8 cellular contexts compared by ENCODE assay signal in genomic region chr2:200864206-200864976, GRCh38. TPM values are rescaled to one million over a fixed set of nuclear protein-coding genes. Genes with fewer than 3 reads are reported as not detected.
DNase-seq lines count a peak whose midpoint lies in the region; ATAC-seq and TF ChIP-seq lines count a peak whose summit lies in the region.

TSS of gene CLK1 (minus strand) at chr2:200864658. CDS start at chr2:200861862, 2,796 bp downstream.

- TF ChIP-seq CTCF in LNCaP clone FGC (IDR thresholded peaks at IDR 0.05; ENCODE audit: control insufficient read depth, extremely low read depth, insufficient read depth) = no peak

- CTCF ChIA-PET in naive thymus-derived CD4-positive, alpha-beta T cell (lab: Charles Lee) = interaction anchor here (0.6 to 1.3 kb wide), 5 partner anchors 22 to 368 kb away, joined by 3 to 4 read pairs (median 3); partner anchors contain the start of gene CASP10

- peak within 1 kb of the TSS; percentile 82 for H3K4me3 ChIP-seq in LNCaP clone FGC (ENCODE audit: low read depth, low read length)
- peak within 1 kb of the TSS; percentile 100 for H3K4me3 ChIP-seq in naive thymus-derived CD4-positive, alpha-beta T cell (ENCODE audit: low read length)

- H3K9me3 Mint-ChIP-seq in naive thymus-derived CD4-positive, alpha-beta T cell = peaks cover 0 to 10% (median 0%) of the 10 kb centered on the region in 11 donors
- no peaks in the 10 kb centered on the region for H3K9me3 Mint-ChIP-seq in stimulated activated memory B cell treated with anti-CD40 and anti-IgM and Interleukin-4, amounts not matched to agents 10 μg/mL and 1 μg/mL and 100 μg/mL, for 72 hours

- peak; percentile 89 for ATAC-seq in naive thymus-derived CD4-positive, alpha-beta T cell
- peak; percentile 96 for ATAC-seq in stimulated activated memory B cell treated with anti-CD40 and anti-IgM and Interleukin-4, amounts not matched to agents 10 μg/mL and 1 μg/mL and 100 μg/mL, for 72 hours

- peak within 1 kb of the TSS; percentile 89 to 98 (median 94) for H3K4me3 Mint-ChIP-seq in naive thymus-derived CD4-positive, alpha-beta T cell
- peak within 1 kb of the TSS; percentile 88 for H3K4me3 Mint-ChIP-seq in stimulated activated memory B cell treated with anti-CD40 and anti-IgM and Interleukin-4, amounts not matched to agents 10 μg/mL and 1 μg/mL and 100 μg/mL, for 72 hours

- H3K27me3 Mint-ChIP-seq in naive thymus-derived CD4-positive, alpha-beta T cell = peaks cover 0 to 2% (median 0%) of the 10 kb centered on the region in 5 donors
- no peaks in the 10 kb centered on the region for H3K27me3 Mint-ChIP-seq in stimulated activated memory B cell treated with anti-CD40 and anti-IgM and Interleukin-4, amounts not matched to agents 10 μg/mL and 1 μg/mL and 100 μg/mL, for 72 hours

- peaks cover 3 to 36% (median 16%) of the 10 kb centered on the region in 3 experiments for H3K36me3 ChIP-seq in naive thymus-derived CD4-positive, alpha-beta T cell (ENCODE audit: control insufficient read depth in 2 of 3, insufficient read depth in 3 of 3, low read length in 3 of 3)

- POLR2A ChIA-PET in naive thymus-derived CD4-positive, alpha-beta T cell (lab: Charles Lee) = interaction anchor here (0.6 to 3.2 kb wide), 47 partner anchors 8 to 1513 kb away, joined by 3 to 156 read pairs (median 5); partner anchors contain the start of genes ALS2, BZW1, CASP10 and CASP8

- peaks cover 23 to 26% of the 10 kb centered on the region in 2 donors for H3K4me1 ChIP-seq in naive thymus-derived CD4-positive, alpha-beta T cell (ENCODE audit: control insufficient read depth in 2 of 2, insufficient read depth in 2 of 2, low read length in 2 of 2)

- H3K27ac Mint-ChIP-seq in naive thymus-derived CD4-positive, alpha-beta T cell = peak within 1 kb of the TSS; percentile 99 to 100 (median 100)
- peak within 1 kb of the TSS; percentile 99 for H3K27ac Mint-ChIP-seq in stimulated activated memory B cell treated with anti-CD40 and anti-IgM and Interleukin-4, amounts not matched to agents 10 μg/mL and 1 μg/mL and 100 μg/mL, for 72 hours

- peaks cover 28 to 58% (median 48%) of the 10 kb centered on the region in 7 donors for H3K4me1 Mint-ChIP-seq in naive thymus-derived CD4-positive, alpha-beta T cell
- H3K4me1 Mint-ChIP-seq in stimulated activated memory B cell treated with anti-CD40 and anti-IgM and Interleukin-4, amounts not matched to agents 10 μg/mL and 1 μg/mL and 100 μg/mL, for 72 hours = peaks cover 28% of the 10 kb centered on the region

- DNase-seq in Daoy (ENCODE audit: low read depth) (peak; percentile 93), H4 (ENCODE audit: low spot score) (peak; percentile 91), LNCaP clone FGC (ENCODE audit: low read depth) (peak; percentile 57), RPMI8226 (peak; percentile 96), fibroblast of gingiva (ENCODE audit: low read depth) (peak; percentile 94)
- DNase-seq in activated T-helper 1 cell treated with anti-CD3 and anti-CD28 coated beads, Interleukin-2, amount 50 U/mL, for 16 hours (ENCODE audit: low read depth in 1 of 2, low spot score in 1 of 2) = peak; percentile 95 to 96
- peak; percentile 87 to 97 (median 94) for DNase-seq in naive thymus-derived CD4-positive, alpha-beta T cell

- no peaks in the 10 kb centered on the region for H3K9me3 ChIP-seq in naive thymus-derived CD4-positive, alpha-beta T cell (ENCODE audit: control insufficient read depth in 2 of 3, low read length in 3 of 3)

- intact Hi-C loops in naive thymus-derived CD4-positive, alpha-beta T cell (cut with micrococcal nuclease) = loop anchor here (1.0 to 10.0 kb wide), 17 partner anchors 25 to 916 kb away; partner anchors contain the start of genes BZW1 (in 2 of the 2), NIF3L1 (in 2 of the 2), ORC2 (in 2 of the 2) and PPIL3 (in 2 of the 2)

- H3K27ac ChIP-seq in naive thymus-derived CD4-positive, alpha-beta T cell (ENCODE audit: low read depth, low read length) = peak within 1 kb of the TSS; percentile 98

- no peaks in the 10 kb centered on the region for H3K27me3 ChIP-seq in naive thymus-derived CD4-positive, alpha-beta T cell (ENCODE audit: control insufficient read depth in 2 of 2, insufficient read depth in 2 of 2, low read length in 2 of 2)

- peaks cover 24 to 48% (median 29%) of the 10 kb centered on the region in 5 donors for H3K36me3 Mint-ChIP-seq in naive thymus-derived CD4-positive, alpha-beta T cell
- H3K36me3 Mint-ChIP-seq in stimulated activated memory B cell treated with anti-CD40 and anti-IgM and Interleukin-4, amounts not matched to agents 10 μg/mL and 1 μg/mL and 100 μg/mL, for 72 hours = peaks cover 43% of the 10 kb centered on the region

RNA-seq across cellular contexts. Expression of gene CLK1, which starts in this region (rescaled TPM):
- total RNA-seq in Daoy (2014; rRNA removed; shearing (Covaris generic)) = 37.3 and 42.9 TPM in 2 replicates
- 21.1 and 43.6 TPM in 2 replicates for total RNA-seq in H4 (2014; rRNA removed; shearing (Covaris generic))
- 100 to 1,000 TPM; 134 to 974 (median 502) TPM for total RNA-seq in naive thymus-derived CD4-positive, alpha-beta T cell
- polyA plus RNA-seq in naive thymus-derived CD4-positive, alpha-beta T cell = 10 to 100 TPM; 24.8 to 61.6 TPM

Comparison
In these comparisons a context has a peak if more than half of its experiments do, and no peak if none do; other contexts are left out.
1. Peak in every context shown above with its lines: DNase-seq, ATAC-seq, H3K4me3 ChIP-seq and H3K27ac ChIP-seq.